ENCODE assay signal across 1 cellular context in genomic region chr5:131264453-131265200, GRCh38.
A peak's percentile ranks its signal among the peaks of the same experiment; 100 is the strongest.
TF ChIP-seq lines count a peak whose summit lies in the region.

No MANE protein-coding gene starts in this region.

TF ChIP-seq in H1, 55 proteins besides CTCF, POLR2A, EP300 and RAD21:
- 0 out of 4 replicates have a peak, but pooled peaks of 1 of the 2 experiments have one; percentile 21 for TF ChIP-seq HDAC2 (IDR thresholded peaks at IDR 0.05; ENCODE audit: borderline replicate concordance in 1 of 2, low read depth in 2 of 2, low read length in 2 of 2)
- peak; percentile 13 for TF ChIP-seq KDM4A (IDR thresholded peaks at IDR 0.05; ENCODE audit: low read depth, low read length, severe bottlenecking)
- TF ChIP-seq GTF2F1 (IDR thresholded peaks at IDR 0.05; ENCODE audit: borderline replicate concordance, low read depth, low read length) = no peak
- TF ChIP-seq TBP (IDR thresholded peaks at IDR 0.05; ENCODE audit: low read depth, low read length) = peak; percentile 51
- TF ChIP-seq ASH2L (IDR thresholded peaks at IDR 0.05; ENCODE audit: low read length) = peak; percentile 16
TF ChIP-seq in H1: peak in this region for 4.
